11 cellular contexts compared by ENCODE assay signal in the genomic region with DNA sequence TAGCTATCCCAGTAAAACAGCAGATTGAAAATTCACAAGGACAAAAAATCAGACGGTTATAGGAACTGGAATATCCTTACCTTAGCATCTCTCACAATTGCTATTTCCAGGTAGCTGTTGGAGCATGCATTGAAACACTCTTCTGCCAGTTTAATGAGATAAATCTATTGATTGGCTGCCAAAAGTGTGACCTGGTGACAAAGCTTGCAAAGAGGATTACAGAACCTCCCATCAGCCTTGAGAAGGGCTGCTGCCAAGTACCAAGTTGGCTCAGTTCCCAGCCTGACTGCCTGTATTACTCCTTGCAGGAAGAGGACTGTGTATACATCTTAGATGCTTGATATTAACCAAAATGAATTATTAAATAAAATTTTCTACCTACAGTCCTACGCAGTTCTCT. TPM values are rescaled to one million over a fixed set of nuclear protein-coding genes. Genes with fewer than 3 reads are reported as not detected.
DNase-seq lines count a peak whose midpoint lies in the region; ATAC-seq and TF ChIP-seq lines count a peak whose summit lies in the region.
"Had no signal": no experiment of that assay in that cellular context is flagged by ENCODE, and none has a peak within 500 bp of the region (broad histone marks: within the 10 kb centered on the region; RNA-seq: fewer than 3 reads in every experiment).

No MANE protein-coding gene starts in this region.

- no peak overlapping the region for H3K27ac ChIP-seq in GM23248
- peak overlapping the region in 1 of 4 donors; percentile 26 for H3K27ac ChIP-seq in body of pancreas
- H3K27ac ChIP-seq in neural progenitor cell, result no peak overlapping the region
- H3K27ac ChIP-seq in smooth muscle cell (ENCODE audit: low read depth), result no peak overlapping the region
- H3K27ac ChIP-seq: ovary had no signal

- no peak for TF ChIP-seq POLR2A in body of pancreas (IDR thresholded peaks at IDR 0.05)

- H3K27me3 Mint-ChIP-seq in neural progenitor cell (ENCODE audit: insufficient read depth, low read depth), result peaks cover 38% of the 10 kb centered on the region
- peaks cover 37% of the 10 kb centered on the region for H3K27me3 Mint-ChIP-seq in WTC11 (ENCODE audit: low read depth)

- POLR2A ChIA-PET in WTC11 (lab: Charles Lee), result no interaction called here

- peaks cover 7% of the 10 kb centered on the region for H3K4me1 Mint-ChIP-seq in neural progenitor cell
- H3K4me1 Mint-ChIP-seq in WTC11, result peaks cover 13% of the 10 kb centered on the region

- H3F3A ChIP-seq in GM23248 (ENCODE audit: insufficient read depth), result 0 out of 2 replicates have a peak, but pooled peaks cover 3% of the 10 kb centered on the region
- H3F3A ChIP-seq in neural progenitor cell (ENCODE audit: low read depth), result peaks cover under 1% of the 10 kb centered on the region
- no peaks in the 10 kb centered on the region for H3F3A ChIP-seq in smooth muscle cell (ENCODE audit: low read depth)

- H3K4me3 ChIP-seq in GM23248, result no peak overlapping the region
- H3K4me3 ChIP-seq in body of pancreas, result no peak overlapping the region
- H3K4me3 ChIP-seq in neural progenitor cell, result no peak overlapping the region
- H3K4me3 ChIP-seq in smooth muscle cell, result no peak overlapping the region
- H3K4me3 ChIP-seq: K562, ovary had no signal

- no peaks in the 10 kb centered on the region for H4K20me1 ChIP-seq in GM23248 (ENCODE audit: insufficient read depth)
- H4K20me1 ChIP-seq in neural progenitor cell (ENCODE audit: low read depth), result peaks cover 8% of the 10 kb centered on the region
- no peaks in the 10 kb centered on the region for H4K20me1 ChIP-seq in smooth muscle cell (ENCODE audit: low read depth)

- no peaks in the 10 kb centered on the region for H3K9me3 ChIP-seq in GM23248 (ENCODE audit: low read depth)
- H3K9me3 ChIP-seq in body of pancreas, result no peaks in the 10 kb centered on the region
- no peaks in the 10 kb centered on the region for H3K9me3 ChIP-seq in neural progenitor cell (ENCODE audit: low read depth)
- H3K9me3 ChIP-seq in smooth muscle cell (replicated peaks; ENCODE audit: low read depth), result no peaks in the 10 kb centered on the region

- in situ Hi-C loops in GM23248 (cut with MboI), result no loop called here

- intact Hi-C loops in body of pancreas (cut with DNase I), result no loop called here

- H3K4me1 ChIP-seq in GM23248 (ENCODE audit: insufficient read depth), result no peaks in the 10 kb centered on the region
- H3K4me1 ChIP-seq in body of pancreas, result peaks cover 58% of the 10 kb centered on the region
- H3K4me1 ChIP-seq in neural progenitor cell, result peaks cover 3% of the 10 kb centered on the region
- H3K4me1 ChIP-seq in smooth muscle cell (ENCODE audit: low read depth), result no peaks in the 10 kb centered on the region

- H3K79me2 ChIP-seq in GM23248 (ENCODE audit: insufficient read depth) (no peaks in the 10 kb centered on the region), neural progenitor cell (ENCODE audit: low read depth) (no peaks in the 10 kb centered on the region), smooth muscle cell (ENCODE audit: low read depth) (no peaks in the 10 kb centered on the region)

- no peaks in the 10 kb centered on the region for H3K9me2 ChIP-seq in GM23248 (ENCODE audit: insufficient read depth)

- peak; percentile 51 for ATAC-seq in body of pancreas
- ATAC-seq in HG03108 (IDR thresholded peaks at IDR 0.05; ENCODE audit: unreplicated experiment), result no peak
- no peak for ATAC-seq in WTC11
- no peak for ATAC-seq in HG02798 (IDR thresholded peaks at IDR 0.05; ENCODE audit: poor library complexity, unreplicated experiment)
- ATAC-seq: K562 had no signal

- no peak overlapping the region for H2AFZ ChIP-seq in GM23248
- no peak overlapping the region for H2AFZ ChIP-seq in neural progenitor cell (replicated peaks)
- no peak overlapping the region for H2AFZ ChIP-seq in smooth muscle cell (ENCODE audit: low read depth)

- peaks cover 36% of the 10 kb centered on the region; the same call in 1 of the 2 replicates for H3K27me3 ChIP-seq in GM23248 (replicated peaks; ENCODE audit: insufficient read depth)
- peaks cover 0 to 8% of the 10 kb centered on the region in 2 donors for H3K27me3 ChIP-seq in body of pancreas
- H3K27me3 ChIP-seq in neural progenitor cell, result peaks cover 49% of the 10 kb centered on the region
- H3K27me3 ChIP-seq in smooth muscle cell (ENCODE audit: low read depth), result peaks cover 58% of the 10 kb centered on the region
- H3K27me3 ChIP-seq: ovary had no signal

- CTCF ChIA-PET in WTC11 (lab: Charles Lee), result no interaction called here

- no peak overlapping the region for H3K27ac Mint-ChIP-seq in neural progenitor cell
- H3K27ac Mint-ChIP-seq in WTC11, result no peak overlapping the region

- no peak overlapping the region for H3K4me2 ChIP-seq in GM23248 (ENCODE audit: unreplicated experiment)
- no peak overlapping the region for H3K4me2 ChIP-seq in neural progenitor cell
- no peak overlapping the region for H3K4me2 ChIP-seq in smooth muscle cell

- DNase-seq in GM23248 (peak; percentile 13), NCI-H2171 treated with DMSO at 0.1 percent for 48 hours (lab: John Stamatoyannopoulos, UW) (peak; percentile 87), body of pancreas (peak; percentile 86 to 92 (median 91)), neural progenitor cell (ENCODE audit: low spot score) (peak; percentile 5), smooth muscle cell (lab: John Stamatoyannopoulos, UW; ENCODE audit: unreplicated experiment) (no peak), WTC11 (ENCODE audit: low spot score) (no peak)
- DNase-seq: activated T-cell treated with anti-CD3 and anti-CD28 coated beads, Interleukin-2, amount 50 U/mL, for 1 hour had no signal

- no peaks in the 10 kb centered on the region for H3K36me3 ChIP-seq in GM23248 (ENCODE audit: low read depth)
- H3K36me3 ChIP-seq in body of pancreas (replicated peaks in 1 of 2; ENCODE audit: insufficient read depth in 1 of 2, low read depth in 2 of 2), result no peaks in the 10 kb centered on the region
- no peaks in the 10 kb centered on the region for H3K36me3 ChIP-seq in neural progenitor cell
- H3K36me3 ChIP-seq in smooth muscle cell (ENCODE audit: low read depth), result no peaks in the 10 kb centered on the region
- H3K36me3 ChIP-seq: ovary had no signal

- no peaks in the 10 kb centered on the region for H3K36me3 Mint-ChIP-seq in neural progenitor cell
- no peaks in the 10 kb centered on the region for H3K36me3 Mint-ChIP-seq in WTC11

- H3K4me3 Mint-ChIP-seq in neural progenitor cell (peak overlapping the region; percentile 43), WTC11 (no peak overlapping the region)

- H3K9me3 Mint-ChIP-seq in neural progenitor cell, result peaks cover 6% of the 10 kb centered on the region
- no peaks in the 10 kb centered on the region for H3K9me3 Mint-ChIP-seq in WTC11

- H3K9ac ChIP-seq in GM23248 (no peak overlapping the region), neural progenitor cell (no peak overlapping the region), smooth muscle cell (ENCODE audit: low read depth) (no peak overlapping the region)

- 56% methylated on average over 2 of the region's 2 CpGs for WGBS in GM23248 (ENCODE audit: low coverage in 1 of 2, low lambda C conversion rate in 2 of 2, missing lambda C conversion rate in 2 of 2), 2 experiments
- WGBS in body of pancreas, 2 donors, result 8 to 10% methylated on average over 2 of the region's 2 CpGs
- 79% methylated on average over 2 of the region's 2 CpGs for WGBS in smooth muscle cell (ENCODE audit: low lambda C conversion rate)

- TF ChIP-seq CTCF in body of pancreas (IDR thresholded peaks at IDR 0.05) (no peak), neural progenitor cell (IDR thresholded peaks at IDR 0.05) (no peak), smooth muscle cell (IDR thresholded peaks at IDR 0.05; ENCODE audit: borderline replicate concordance, insufficient read depth, poor library complexity, severe bottlenecking) (no peak), WTC11 (IDR thresholded peaks at IDR 0.05) (no peak)

TF ChIP-seq in WTC11, 78 proteins besides CTCF, POLR2A, EP300 and RAD21:
- TF ChIP-seq, protein P1, sequence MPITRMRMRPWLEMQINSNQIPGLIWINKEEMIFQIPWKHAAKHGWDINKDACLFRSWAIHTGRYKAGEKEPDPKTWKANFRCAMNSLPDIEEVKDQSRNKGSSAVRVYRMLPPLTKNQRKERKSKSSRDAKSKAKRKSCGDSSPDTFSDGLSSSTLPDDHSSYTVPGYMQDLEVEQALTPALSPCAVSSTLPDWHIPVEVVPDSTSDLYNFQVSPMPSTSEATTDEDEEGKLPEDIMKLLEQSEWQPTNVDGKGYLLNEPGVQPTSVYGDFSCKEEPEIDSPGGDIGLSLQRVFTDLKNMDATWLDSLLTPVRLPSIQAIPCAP (CRISPR knock-in tag; IDR thresholded peaks at IDR 0.05), result no peak

RNA-seq across cellular contexts. Expression of gene PRLHR, which starts 5.1 kb away (rescaled TPM):
- not detected in 2 replicates for total RNA-seq in GM23248 (2014; rRNA removed; shearing (Covaris generic))
- polyA plus RNA-seq in GM23248 (2016; fragmentation: Nextera tagmentation; extraction: Ambion mirVana), result not detected in 2 replicates
- total RNA-seq in body of pancreas, result not detected
- total RNA-seq in neural progenitor cell (ENCODE audit: low replicate concordance), result not detected in 2 replicates
- total RNA-seq in smooth muscle cell, result not detected in 2 replicates
- polyA plus RNA-seq in smooth muscle cell, result not detected in 2 replicates
- not detected in 3 replicates for total RNA-seq in WTC11 (2021)
- total RNA-seq: K562 had no signal
- polyA plus RNA-seq: K562 had no signal

Comparison
In these comparisons a context has a peak if more than half of its experiments do, and no peak if none do; other contexts are left out.
1. DNase-seq: peak in GM23248 (single experiment), NCI-H2171 treated with DMSO at 0.1 percent for 48 hours (single experiment), body of pancreas (4 of 4) and neural progenitor cell (single experiment); none in smooth muscle cell (single experiment) and WTC11 (single experiment).